ENCODE assay signal across 14 cellular contexts in genomic region chr7:55279080-55279845, GRCh38.
"Had no signal": no experiment of that assay in that cellular context is flagged by ENCODE, and none has a peak within 500 bp of the region (broad histone marks: within the 10 kb centered on the region; RNA-seq: fewer than 3 reads in every experiment).

No MANE protein-coding gene starts in this region.

- H3K36me3 Mint-ChIP-seq: activated CD4-positive, alpha-beta memory T cell treated with anti-CD3 and anti-CD28 coated beads for 36 hours; activated naive CD4-positive, alpha-beta T cell treated with anti-CD3 and anti-CD28 coated beads, Interleukin-2, amount 10 ng/mL, durations not matched to agents 7 days and 5 days; mesothelial cell of epicardium; natural killer cell; stimulated activated effector memory CD8-positive, alpha-beta T cell treated with anti-CD3 and anti-CD28 coated beads, Interleukin-12 subunit alpha, Interleukin-12 subunit beta, amount 100 ng/mL, for 72 hours had no signal

- H3K4me3 Mint-ChIP-seq: activated CD4-positive, alpha-beta memory T cell treated with anti-CD3 and anti-CD28 coated beads for 36 hours; activated naive CD4-positive, alpha-beta T cell treated with anti-CD3 and anti-CD28 coated beads, Interleukin-2, amount 10 ng/mL, durations not matched to agents 7 days and 5 days; mesothelial cell of epicardium; natural killer cell; stimulated activated effector memory CD8-positive, alpha-beta T cell treated with anti-CD3 and anti-CD28 coated beads, Interleukin-12 subunit alpha, Interleukin-12 subunit beta, amount 100 ng/mL, for 72 hours; T-helper 1 cell treated with Interleukin-12 subunit alpha and Interleukin-12 subunit beta and Interleukin-4 antibody, amounts not matched to agents 30 μg/mL and 1 μg/mL, for 36 hours had no signal

- H3K36me3 ChIP-seq: cardiac muscle cell, left ventricle myocardium inferior, neutrophil, pancreas, transverse colon had no signal

- H3K4me1 ChIP-seq: body of pancreas, left ventricle myocardium inferior, pancreas, psoas muscle, transverse colon had no signal

- H3K27me3 ChIP-seq: body of pancreas, cardiac muscle cell, pancreas, transverse colon had no signal

- H3K27ac ChIP-seq: body of pancreas, cardiac muscle cell, left ventricle myocardium inferior, neutrophil, pancreas, psoas muscle, skin epidermis, transverse colon had no signal

- H3K4me1 Mint-ChIP-seq: activated naive CD4-positive, alpha-beta T cell treated with anti-CD3 and anti-CD28 coated beads, Interleukin-2, amount 10 ng/mL, durations not matched to agents 7 days and 5 days had no signal

- H3K9me3 ChIP-seq: body of pancreas, left ventricle myocardium inferior, neutrophil, pancreas, psoas muscle, transverse colon had no signal

- H3K9me3 Mint-ChIP-seq: activated CD4-positive, alpha-beta memory T cell treated with anti-CD3 and anti-CD28 coated beads for 36 hours; activated naive CD4-positive, alpha-beta T cell treated with anti-CD3 and anti-CD28 coated beads, Interleukin-2, amount 10 ng/mL, durations not matched to agents 7 days and 5 days; mesothelial cell of epicardium; natural killer cell; stimulated activated effector memory CD8-positive, alpha-beta T cell treated with anti-CD3 and anti-CD28 coated beads, Interleukin-12 subunit alpha, Interleukin-12 subunit beta, amount 100 ng/mL, for 72 hours; T-helper 1 cell treated with Interleukin-12 subunit alpha and Interleukin-12 subunit beta and Interleukin-4 antibody, amounts not matched to agents 30 μg/mL and 1 μg/mL, for 36 hours had no signal

- H3K4me3 ChIP-seq: body of pancreas, cardiac muscle cell, left ventricle myocardium inferior, pancreas, psoas muscle, skin epidermis, transverse colon had no signal

- H3K27ac Mint-ChIP-seq: activated CD4-positive, alpha-beta memory T cell treated with anti-CD3 and anti-CD28 coated beads for 36 hours; activated naive CD4-positive, alpha-beta T cell treated with anti-CD3 and anti-CD28 coated beads, Interleukin-2, amount 10 ng/mL, durations not matched to agents 7 days and 5 days; mesothelial cell of epicardium; natural killer cell; stimulated activated effector memory CD8-positive, alpha-beta T cell treated with anti-CD3 and anti-CD28 coated beads, Interleukin-12 subunit alpha, Interleukin-12 subunit beta, amount 100 ng/mL, for 72 hours; T-helper 1 cell treated with Interleukin-12 subunit alpha and Interleukin-12 subunit beta and Interleukin-4 antibody, amounts not matched to agents 30 μg/mL and 1 μg/mL, for 36 hours had no signal
